ENCODE assay signal across 9 cellular contexts in the genomic region with DNA sequence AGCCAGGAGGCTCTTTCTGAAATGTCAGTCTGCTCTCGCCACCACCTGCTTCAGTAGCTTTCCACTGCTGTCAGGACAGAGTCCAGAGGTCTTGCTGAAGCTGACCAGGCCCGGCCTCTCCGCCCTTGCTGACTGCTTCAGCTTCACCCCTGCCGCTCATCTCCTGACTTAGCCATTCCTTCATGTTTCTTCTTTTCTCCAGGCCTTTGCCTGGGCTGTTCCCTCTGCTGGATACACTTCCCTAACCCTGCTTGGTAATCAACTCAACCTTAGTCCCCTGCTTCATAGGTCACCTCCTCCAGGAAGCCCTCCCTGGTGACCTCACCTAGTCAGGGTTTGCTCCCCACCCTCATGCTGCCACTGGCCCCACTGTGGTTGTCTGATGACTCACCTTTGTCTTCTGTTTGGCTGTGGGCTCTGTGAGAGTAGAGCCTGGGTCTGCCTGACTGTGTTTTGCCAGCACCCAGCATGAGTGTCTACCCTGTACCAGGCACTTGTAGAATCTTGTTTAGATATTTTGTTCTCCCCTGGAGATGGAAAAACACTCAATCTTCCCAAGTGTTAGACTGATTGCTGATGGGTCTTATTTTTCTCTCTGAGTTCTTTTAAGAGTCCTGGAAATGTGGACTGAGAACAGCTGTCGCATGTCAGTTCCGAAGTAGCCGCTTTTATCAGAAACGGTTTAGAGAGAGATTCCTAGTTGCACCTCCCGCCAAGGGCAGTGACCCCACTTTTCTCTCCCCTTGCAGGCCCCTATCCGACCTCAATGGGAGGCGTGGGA.
A peak's percentile ranks its signal among the peaks of the same experiment; 100 is the strongest.
DNase-seq lines count a peak whose midpoint lies in the region; ATAC-seq, FAIRE-seq and TF ChIP-seq lines count a peak whose summit lies in the region.
"Had no signal": no experiment of that assay in that cellular context is flagged by ENCODE, and none has a peak within 500 bp of the region (broad histone marks: within the 10 kb centered on the region; RNA-seq: fewer than 3 reads in every experiment).

No MANE protein-coding gene starts in this region.

- no peaks in the 10 kb centered on the region for H3K9me3 Mint-ChIP-seq in CD4-positive, alpha-beta memory T cell
- H3K9me3 Mint-ChIP-seq in stimulated activated naive CD8-positive, alpha-beta T cell treated with anti-CD3 and anti-CD28 coated beads, Interleukin-15, Interleukin-2, amounts not matched to agents 100 ng/mL and 50 ng/mL, for 24 hours: no peaks in the 10 kb centered on the region

- TF ChIP-seq EP300 in GM12878 (IDR thresholded peaks at IDR 0.05; ENCODE audit: borderline replicate concordance in 1 of 2, control insufficient read depth in 1 of 2, low read depth in 2 of 2, low read length in 2 of 2): no peak

- H3K79me1 ChIP-seq in mesenchymal stem cell (replicated peaks; ENCODE audit: low read length, poor library complexity, severe bottlenecking): peaks cover 14% of the 10 kb centered on the region

- H3K4me3 Mint-ChIP-seq in CD4-positive, alpha-beta memory T cell: peak overlapping the region in 1 of 8 donors; percentile 26
- no peak overlapping the region for H3K4me3 Mint-ChIP-seq in stimulated activated naive CD8-positive, alpha-beta T cell treated with anti-CD3 and anti-CD28 coated beads, Interleukin-15, Interleukin-2, amounts not matched to agents 100 ng/mL and 50 ng/mL, for 24 hours

- RAD21 ChIA-PET in GM12878 (lab: Charles Lee; ENCODE audit: unreplicated experiment): no interaction called here

- H3K23ac ChIP-seq in mesenchymal stem cell (ENCODE audit: low read length in 2 of 2): no peak overlapping the region

- BruUV-seq in GM12878 (replicated peaks; lab: Mats Ljungman, UMichigan): no TSS peak

- ATAC-seq in GM12878 (peak; percentile 82), GM19023 (IDR thresholded peaks at IDR 0.05; ENCODE audit: unreplicated experiment) (no peak), HG03108 (IDR thresholded peaks at IDR 0.05; ENCODE audit: unreplicated experiment) (no peak)

- TF ChIP-seq CTCF in GM12878 (IDR thresholded peaks at IDR 0.05 in 2 of 3, conservative IDR thresholded peaks at IDR 0.05 in 1 of 3; ENCODE audit: control insufficient read depth in 2 of 3, extremely low read depth in 1 of 3, insufficient read depth in 1 of 3, low read depth in 3 of 3, low read length in 3 of 3): no peak

- intact Hi-C loops in CD4-positive, alpha-beta memory T cell (cut with micrococcal nuclease): no loop called here
- intact Hi-C loops in GM12878 (cut with micrococcal nuclease; ENCODE audit: unreplicated experiment): no loop called here

- CTCF ChIA-PET in CD4-positive, alpha-beta memory T cell (lab: Charles Lee; ENCODE audit: partially characterized antibody): interaction anchor here (0.8 to 1.2 kb wide), 3 partner anchors 9 to 142 kb away, joined by 3 to 4 read pairs (median 3); no protein-coding TSS in a partner anchor
- CTCF ChIA-PET in GM12878 (lab: Yijun Ruan, JAX): no interaction called here

- H3K27ac ChIP-seq in CD4-positive, alpha-beta memory T cell (ENCODE audit: low read depth, low read length): no peak overlapping the region
- no peak overlapping the region for H3K27ac ChIP-seq in GM12878 (ENCODE audit: control insufficient read depth, insufficient read depth)
- H3K27ac ChIP-seq in mesenchymal stem cell (ENCODE audit: low read length, poor library complexity, severe bottlenecking): peak overlapping the region; percentile 13
- H3K27ac ChIP-seq: thoracic aorta had no signal

- H3K18ac ChIP-seq in mesenchymal stem cell (ENCODE audit: low read depth in 1 of 2, low read length in 2 of 2): peak overlapping the region in 1 of 2 experiments; percentile 69

- H2BK120ac ChIP-seq in mesenchymal stem cell (ENCODE audit: low read depth, low read length): no peak overlapping the region

- in situ Hi-C loops in GM12878 (cut with MboI): no loop called here

- peaks cover 14 to 54% (median 38%) of the 10 kb centered on the region in 4 donors for H3K4me1 Mint-ChIP-seq in CD4-positive, alpha-beta memory T cell
- H3K4me1 Mint-ChIP-seq in stimulated activated naive CD8-positive, alpha-beta T cell treated with anti-CD3 and anti-CD28 coated beads, Interleukin-15, Interleukin-2, amounts not matched to agents 100 ng/mL and 50 ng/mL, for 24 hours (ENCODE audit: low read depth): peaks cover 32% of the 10 kb centered on the region

- no peaks in the 10 kb centered on the region for H3K27me3 Mint-ChIP-seq in CD4-positive, alpha-beta memory T cell
- no peaks in the 10 kb centered on the region for H3K27me3 Mint-ChIP-seq in stimulated activated naive CD8-positive, alpha-beta T cell treated with anti-CD3 and anti-CD28 coated beads, Interleukin-15, Interleukin-2, amounts not matched to agents 100 ng/mL and 50 ng/mL, for 24 hours

- DNase-seq in CD4-positive, alpha-beta memory T cell: no peak
- DNase-seq in SK-N-DZ (ENCODE audit: low spot score) (peak; percentile 57), GM12878 (ENCODE audit: low read depth, low spot score) (no peak), mesenchymal stem cell (peak; percentile 92), NCI-H1092 treated with DMSO at 0.1 percent for 48 hours (lab: John Stamatoyannopoulos, UW) (no peak)

- 97% methylated on average over 10 of the region's 11 CpGs for WGBS in GM12878 (ENCODE audit: insufficient coverage, insufficient replicate concordance, low lambda C conversion rate, missing lambda C conversion rate)
- 53% methylated on average over 8 of the region's 11 CpGs for WGBS in mesenchymal stem cell

- H2BK15ac ChIP-seq in mesenchymal stem cell (ENCODE audit: low read depth, poor library complexity, severe bottlenecking): no peak overlapping the region

- no peak overlapping the region for H3K4me3 ChIP-seq in CD4-positive, alpha-beta memory T cell (ENCODE audit: low read length in 2 of 2)
- no peak overlapping the region for H3K4me3 ChIP-seq in GM12878
- no peak overlapping the region for H3K4me3 ChIP-seq in mesenchymal stem cell (ENCODE audit: insufficient read depth in 1 of 2, low read depth in 1 of 2, low read length in 2 of 2)
- H3K4me3 ChIP-seq: thoracic aorta had no signal

- H4K20me1 ChIP-seq in GM12878 (ENCODE audit: control insufficient read depth, insufficient read depth): 0 out of 2 replicates have a peak, but pooled peaks cover 3% of the 10 kb centered on the region

- POLR2A ChIA-PET in CD4-positive, alpha-beta memory T cell (lab: Charles Lee; ENCODE audit: partially characterized antibody): no interaction called here
- POLR2A ChIA-PET in GM12878 (lab: Charles Lee): interaction anchor here (0.6 kb wide), 1 partner anchor 35 kb away, joined by 3 read pairs; no protein-coding TSS in a partner anchor

- FAIRE-seq in GM12878 (lab: Jason Lieb, UNC): no peak

- no peak overlapping the region for H4K91ac ChIP-seq in mesenchymal stem cell (ENCODE audit: low read length)

- H3K9ac ChIP-seq in GM12878 (ENCODE audit: control insufficient read depth, insufficient read depth, low read length) (no peak overlapping the region), mesenchymal stem cell (ENCODE audit: low read length) (no peak overlapping the region)

- no peaks in the 10 kb centered on the region for H3K9me3 ChIP-seq in CD4-positive, alpha-beta memory T cell (ENCODE audit: control insufficient read depth in 1 of 2, low read length in 2 of 2)
- H3K9me3 ChIP-seq in GM12878 (replicated peaks; ENCODE audit: control insufficient read depth, insufficient read depth, low read length) (no peaks in the 10 kb centered on the region), mesenchymal stem cell (ENCODE audit: control insufficient read depth, low read length) (no peaks in the 10 kb centered on the region)
- H3K9me3 ChIP-seq: thoracic aorta had no signal

- peaks cover 30 to 38% of the 10 kb centered on the region in 2 donors for H3K36me3 Mint-ChIP-seq in CD4-positive, alpha-beta memory T cell
- H3K36me3 Mint-ChIP-seq in stimulated activated naive CD8-positive, alpha-beta T cell treated with anti-CD3 and anti-CD28 coated beads, Interleukin-15, Interleukin-2, amounts not matched to agents 100 ng/mL and 50 ng/mL, for 24 hours (ENCODE audit: low read depth): peaks cover 12% of the 10 kb centered on the region

- H2AFZ ChIP-seq in GM12878 (ENCODE audit: control insufficient read depth, low read depth, low read length) (no peak overlapping the region), mesenchymal stem cell (ENCODE audit: low read depth, low read length) (no peak overlapping the region)

- H3K4me2 ChIP-seq in GM12878 (ENCODE audit: control insufficient read depth, insufficient read depth) (no peak overlapping the region), mesenchymal stem cell (ENCODE audit: low read length, poor library complexity, severe bottlenecking) (no peak overlapping the region)

- H3K4ac ChIP-seq in mesenchymal stem cell (ENCODE audit: low read depth in 1 of 2, low read length in 2 of 2): no peak overlapping the region

- H3K79me2 ChIP-seq in GM12878 (ENCODE audit: control insufficient read depth, insufficient read depth, low read length): no peaks in the 10 kb centered on the region

- H3K4me1 ChIP-seq in CD4-positive, alpha-beta memory T cell (ENCODE audit: insufficient read depth, low read length): no peaks in the 10 kb centered on the region
- H3K4me1 ChIP-seq in GM12878 (ENCODE audit: control insufficient read depth, insufficient read depth, low read length) (no peaks in the 10 kb centered on the region), mesenchymal stem cell (ENCODE audit: control insufficient read depth, insufficient read depth, low read depth, low read length) (peaks cover 33% of the 10 kb centered on the region)

- no peak overlapping the region for H3K14ac ChIP-seq in mesenchymal stem cell (ENCODE audit: low read length in 2 of 2)

- H2BK12ac ChIP-seq in mesenchymal stem cell (ENCODE audit: low read length in 2 of 2): no peak overlapping the region

- no peak overlapping the region for H2BK5ac ChIP-seq in mesenchymal stem cell (ENCODE audit: low read depth, low read length, poor library complexity, severe bottlenecking)

- H2AK5ac ChIP-seq in mesenchymal stem cell (ENCODE audit: low read length, severe bottlenecking): no peak overlapping the region

- peak overlapping the region in 4 of 7 donors; percentile 13 to 77 (median 36) for H3K27ac Mint-ChIP-seq in CD4-positive, alpha-beta memory T cell
- peak overlapping the region; percentile 27 for H3K27ac Mint-ChIP-seq in stimulated activated naive CD8-positive, alpha-beta T cell treated with anti-CD3 and anti-CD28 coated beads, Interleukin-15, Interleukin-2, amounts not matched to agents 100 ng/mL and 50 ng/mL, for 24 hours

- H3K36me3 ChIP-seq in CD4-positive, alpha-beta memory T cell (ENCODE audit: insufficient read depth, low read length): no peaks in the 10 kb centered on the region
- H3K36me3 ChIP-seq in GM12878 (ENCODE audit: control insufficient read depth in 2 of 2, insufficient read depth in 2 of 2, low read length in 1 of 2): peaks cover 1 to 14% of the 10 kb centered on the region in 2 experiments
- H3K36me3 ChIP-seq in mesenchymal stem cell (ENCODE audit: control insufficient read depth in 1 of 2, insufficient read depth in 2 of 2, low read depth in 1 of 2, low read length in 2 of 2): peaks cover 3 to 6% of the 10 kb centered on the region in 2 experiments
- H3K36me3 ChIP-seq: thoracic aorta had no signal

- SMC1A ChIA-PET in GM12878 (lab: Charles Lee; ENCODE audit: uncharacterized antibody, unreplicated experiment): interaction anchor here (0.6 kb wide), 1 partner anchor 262 kb away, joined by 3 read pairs; no protein-coding TSS in a partner anchor

- no peak for TF ChIP-seq RAD21 in GM12878 (IDR thresholded peaks at IDR 0.05; ENCODE audit: insufficient read depth, low read depth, low read length)

- TF ChIP-seq POLR2A in GM12878 (IDR thresholded peaks at IDR 0.05; ENCODE audit: low read depth, low read length): no peak

- no peak overlapping the region for H4K8ac ChIP-seq in mesenchymal stem cell (ENCODE audit: low read length)

- H3K27me3 ChIP-seq in CD4-positive, alpha-beta memory T cell (ENCODE audit: insufficient read depth, low read length): no peaks in the 10 kb centered on the region
- H3K27me3 ChIP-seq in GM12878 (replicated peaks in 1 of 2; ENCODE audit: control insufficient read depth in 2 of 2, insufficient read depth in 2 of 2, low read length in 1 of 2): no peaks in the 10 kb centered on the region
- H3K27me3 ChIP-seq in mesenchymal stem cell (ENCODE audit: control insufficient read depth in 1 of 2, insufficient read depth in 1 of 2, low read length in 2 of 2): no peaks in the 10 kb centered on the region

Comparison
In these comparisons a context has a peak if more than half of its experiments do, and no peak if none do; other contexts are left out.
1. DNase-seq: peak in SK-N-DZ (single experiment) and mesenchymal stem cell (single experiment); none in CD4-positive, alpha-beta memory T cell (0 of 5), GM12878 (single experiment) and NCI-H1092 treated with DMSO at 0.1 percent for 48 hours (single experiment).